ENCODE assay signal across 8 cellular contexts in the genomic region with DNA sequence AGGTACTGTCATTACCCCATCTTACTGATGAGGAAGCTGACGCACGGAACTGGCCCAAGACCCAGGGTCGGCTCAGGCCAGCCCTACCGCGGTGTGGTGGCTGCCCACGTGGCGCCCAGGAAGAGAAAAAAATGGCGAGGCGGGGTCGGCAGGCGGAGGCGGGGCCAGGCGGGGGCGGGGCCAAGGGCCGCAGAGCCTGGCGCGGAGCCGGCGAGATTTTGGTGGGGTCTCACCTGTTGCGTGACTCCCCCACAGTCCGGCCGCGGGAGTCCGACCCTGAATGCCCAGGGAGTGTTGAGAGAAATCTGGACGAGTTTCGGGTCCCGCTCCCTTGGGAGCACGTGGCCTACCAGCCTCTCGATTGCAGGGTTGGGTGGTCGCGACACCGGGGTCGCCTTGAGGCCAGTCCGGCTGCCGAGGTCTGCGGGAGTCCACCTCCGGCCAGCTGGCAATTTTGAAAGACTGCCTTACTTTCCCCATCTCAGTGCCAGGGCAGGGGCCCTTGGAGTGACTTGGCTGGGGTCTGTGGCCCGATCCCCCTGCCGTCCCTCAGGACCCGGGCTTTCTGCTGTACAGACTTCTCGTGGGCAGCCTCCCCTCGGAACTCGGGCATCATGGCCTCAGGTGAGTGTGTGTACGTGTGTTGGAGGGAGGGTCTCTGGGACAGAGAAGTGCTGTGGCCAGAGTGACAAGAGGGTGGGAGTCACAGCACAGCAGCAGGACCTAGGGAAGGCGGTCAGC. TPM values are rescaled to one million over a fixed set of nuclear protein-coding genes. Genes with fewer than 3 reads are reported as not detected.
DNase-seq lines count a peak whose midpoint lies in the region; ATAC-seq and TF ChIP-seq lines count a peak whose summit lies in the region.

A gene (plus strand): TSS at position 183 of the 741 bp plus-strand sequence. CDS start 1,339 bp downstream, outside the sequence.

- peak within 1 kb of the TSS; percentile 85 for H3K9ac ChIP-seq in HUES6 (ENCODE audit: low read length)

- H3K9me3 ChIP-seq in HUES6 (ENCODE audit: control insufficient read depth, insufficient read depth, low read depth, low read length) = no peaks in the 10 kb centered on the region
- H3K9me3 ChIP-seq in thyroid gland = no peaks in the 10 kb centered on the region

- peak within 1 kb of the TSS; percentile 51; the same call in 1 of the 2 replicates for H3K27ac ChIP-seq in HUES6 (ENCODE audit: low read depth, low read length)
- H3K27ac ChIP-seq in thyroid gland = peak within 1 kb of the TSS; percentile 65 to 82 (median 74)

- peaks cover 35% of the 10 kb centered on the region for H3K4me1 Mint-ChIP-seq in Calu3 (ENCODE audit: low read depth, unreplicated experiment)
- H3K4me1 Mint-ChIP-seq in activated naive CD4-positive, alpha-beta T cell treated with anti-CD3 and anti-CD28 coated beads for 36 hours (ENCODE audit: low read depth) = peaks cover 60% of the 10 kb centered on the region
- H3K4me1 Mint-ChIP-seq in osteocyte (ENCODE audit: unreplicated experiment) = peaks cover 47% of the 10 kb centered on the region

- H3K4me3 Mint-ChIP-seq in Calu3 (ENCODE audit: low read depth, unreplicated experiment) (peak within 1 kb of the TSS; percentile 93), osteocyte (ENCODE audit: unreplicated experiment) (peak within 1 kb of the TSS; percentile 95)
- H3K4me3 Mint-ChIP-seq in activated naive CD4-positive, alpha-beta T cell treated with anti-CD3 and anti-CD28 coated beads for 36 hours = peak within 1 kb of the TSS; percentile 93

- peak; percentile 78 for DNase-seq in Calu3
- DNase-seq in SK-MEL-5 (ENCODE audit: low read depth, low spot score) = peak; percentile 75
- peak; percentile 79 for DNase-seq in activated naive CD4-positive, alpha-beta T cell treated with anti-CD3 and anti-CD28 coated beads for 36 hours
- DNase-seq in glomerular endothelial cell (ENCODE audit: extremely low read depth, low read depth, low spot score) = no peak
- DNase-seq in osteocyte (ENCODE audit: extremely low spot score, unreplicated experiment) = peak; percentile 87
- DNase-seq in thyroid gland = peak; percentile 68 to 71

- H3K27ac Mint-ChIP-seq in Calu3 (ENCODE audit: unreplicated experiment) = peak within 1 kb of the TSS; percentile 94
- peak within 1 kb of the TSS; percentile 91 for H3K27ac Mint-ChIP-seq in activated naive CD4-positive, alpha-beta T cell treated with anti-CD3 and anti-CD28 coated beads for 36 hours
- H3K27ac Mint-ChIP-seq in osteocyte (ENCODE audit: unreplicated experiment) = peak within 1 kb of the TSS; percentile 97

- WGBS in thyroid gland, 2 donors = 0 to 1% methylated on average over 11 to 29 of the region's 45 CpGs

- H3K36me3 Mint-ChIP-seq in Calu3 (ENCODE audit: insufficient read depth, unreplicated experiment) (peaks cover 36% of the 10 kb centered on the region), osteocyte (ENCODE audit: unreplicated experiment) (no peaks in the 10 kb centered on the region)
- peaks cover 1% of the 10 kb centered on the region for H3K36me3 Mint-ChIP-seq in activated naive CD4-positive, alpha-beta T cell treated with anti-CD3 and anti-CD28 coated beads for 36 hours (ENCODE audit: low read depth)

- H3K27me3 Mint-ChIP-seq in Calu3 (ENCODE audit: unreplicated experiment) = no peaks in the 10 kb centered on the region
- no peaks in the 10 kb centered on the region for H3K27me3 Mint-ChIP-seq in activated naive CD4-positive, alpha-beta T cell treated with anti-CD3 and anti-CD28 coated beads for 36 hours (ENCODE audit: low read depth)
- no peaks in the 10 kb centered on the region for H3K27me3 Mint-ChIP-seq in osteocyte (ENCODE audit: unreplicated experiment)

- intact Hi-C loops in Calu3 (cut with micrococcal nuclease; ENCODE audit: unreplicated experiment) = loop anchor here (5.0 kb wide), 1 partner anchor 73 kb away; a partner anchor contains a TSS
- intact Hi-C loops in activated naive CD4-positive, alpha-beta T cell treated with anti-CD3 and anti-CD28 coated beads for 36 hours (cut with micrococcal nuclease) = loop anchor here (1.0 to 5.0 kb wide), 6 partner anchors 25 to 717 kb away; a partner anchor contains a TSS
- intact Hi-C loops in thyroid gland (cut with DNase I) = no loop called here

- peak in 1 of 2 donors; percentile 30 for TF ChIP-seq POLR2A in thyroid gland (IDR thresholded peaks at IDR 0.05)

- CTCF ChIA-PET in Calu3 (lab: Charles Lee) = interaction anchor here (0.6 to 1.5 kb wide), 5 partner anchors 10 to 1844 kb away, joined by 3 to 8 read pairs (median 4); no protein-coding TSS in a partner anchor
- CTCF ChIA-PET in activated naive CD4-positive, alpha-beta T cell treated with anti-CD3 and anti-CD28 coated beads for 36 hours (lab: Charles Lee) = interaction anchor here (0.6 to 2.5 kb wide), 7 partner anchors 10 to 88 kb away, joined by 3 to 15 read pairs (median 6); no protein-coding TSS in a partner anchor

- H3K27me3 ChIP-seq in HUES6 (ENCODE audit: control insufficient read depth, insufficient read depth, low read length) (no peaks in the 10 kb centered on the region), thyroid gland (no peaks in the 10 kb centered on the region)

- H3K4me3 ChIP-seq in HUES6 (ENCODE audit: low read depth, low read length) (peak within 1 kb of the TSS; percentile 93), thyroid gland (replicated peaks in 1 of 3) (peak within 1 kb of the TSS; percentile 23 to 70 (median 57))

- TF ChIP-seq CTCF in Calu3 (IDR thresholded peaks at IDR 0.05; ENCODE audit: unreplicated experiment) = no peak
- no peak for TF ChIP-seq CTCF in osteocyte (IDR thresholded peaks at IDR 0.05)
- no peak for TF ChIP-seq CTCF in thyroid gland (IDR thresholded peaks at IDR 0.05)

- TSS peak; percentile 69 for BruUV-seq in Calu3 (replicated peaks; lab: Mats Ljungman, UMichigan)

- H3K4me1 ChIP-seq in HUES6 (ENCODE audit: control insufficient read depth, insufficient read depth, low read length) (peaks cover 37% of the 10 kb centered on the region), thyroid gland (peaks cover 9 to 20% of the 10 kb centered on the region in 2 donors)

- H3K9me3 Mint-ChIP-seq in Calu3 (ENCODE audit: low read depth, unreplicated experiment) (no peaks in the 10 kb centered on the region), osteocyte (ENCODE audit: unreplicated experiment) (no peaks in the 10 kb centered on the region)
- H3K9me3 Mint-ChIP-seq in activated naive CD4-positive, alpha-beta T cell treated with anti-CD3 and anti-CD28 coated beads for 36 hours = no peaks in the 10 kb centered on the region

- in situ Hi-C loops in SK-MEL-5 (cut with HindIII; ENCODE audit: low pct_unique_long_range_greater_than_20kb, low sequenced_read_pairs) = no loop called here

- peak; percentile 43 for ATAC-seq in GM21367 (IDR thresholded peaks at IDR 0.05; ENCODE audit: unreplicated experiment)

- H3K36me3 ChIP-seq in HUES6 (ENCODE audit: control insufficient read depth, insufficient read depth, low read length) (no peaks in the 10 kb centered on the region), thyroid gland (no peaks in the 10 kb centered on the region)

RNA-seq across cellular contexts. Expression of the gene that starts here (rescaled TPM):
- total RNA-seq in Calu3 (2022) (34.0 and 54.6 TPM in 2 replicates), glomerular endothelial cell (64.3 and 68.0 TPM in 2 replicates), osteocyte (59.4 and 64.0 TPM in 2 replicates), thyroid gland (10 to 100 TPM; 31.2 to 74.8 (median 46.8) TPM)
- total RNA-seq in SK-MEL-5 (2014; rRNA removed; shearing (Covaris generic)) = 30.2 and 31.9 TPM in 2 replicates
- polyA plus RNA-seq in SK-MEL-5 (2015; cell fraction: cytosol; rRNA removed) = 38.8 and 43.4 TPM in 2 replicates
- 312 and 361 TPM in 2 replicates for polyA plus RNA-seq in SK-MEL-5 (2015; cell fraction: nucleus; rRNA removed)
- total RNA-seq in activated naive CD4-positive, alpha-beta T cell treated with anti-CD3 and anti-CD28 coated beads for 36 hours = 10 to 100 TPM; 41.3 to 56.9 TPM
